Comparison of ENCODE assay signal across 13 cellular contexts in the genomic region with DNA sequence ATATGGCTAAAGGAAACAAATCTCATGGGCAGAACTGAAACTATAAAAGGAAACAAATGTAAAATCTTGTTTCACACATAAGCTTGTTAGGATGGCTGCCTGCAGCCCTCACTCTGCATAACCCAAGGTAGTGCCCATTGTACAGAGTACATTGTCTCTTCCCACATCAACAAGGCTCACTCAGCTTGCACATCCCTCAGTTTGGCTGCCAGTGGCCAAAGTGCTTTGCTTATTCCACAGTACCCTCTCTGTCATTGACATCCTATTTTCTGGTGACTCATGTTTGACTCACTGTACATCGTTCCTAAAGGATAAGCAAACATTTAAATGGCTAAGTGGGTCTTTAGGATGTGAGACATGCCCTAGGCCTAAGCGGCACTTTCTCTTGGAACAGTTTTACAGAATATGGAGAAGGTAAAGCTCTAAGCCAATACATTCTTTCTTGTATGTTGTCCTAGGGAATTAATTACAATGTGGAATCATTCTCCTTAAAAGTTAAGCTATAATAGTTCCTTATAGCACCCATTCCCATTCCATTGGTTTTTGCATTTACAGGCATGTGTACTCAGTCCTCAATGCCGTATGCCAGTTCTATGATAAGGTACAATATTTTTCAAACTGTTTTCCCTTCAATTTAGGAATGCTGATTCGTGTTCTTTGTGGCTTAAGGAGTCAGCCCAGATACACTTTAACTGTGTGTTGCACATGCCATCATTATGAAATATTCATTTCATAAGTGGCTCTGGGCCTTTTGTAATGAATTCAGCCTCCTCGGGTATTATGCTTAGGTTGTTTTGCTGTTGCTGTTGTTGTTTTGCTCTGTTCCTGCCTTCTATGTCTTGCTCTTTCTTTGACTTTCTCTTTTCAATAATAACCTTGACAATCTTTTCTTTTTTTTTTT. TPM values are rescaled to one million over a fixed set of nuclear protein-coding genes. Genes with fewer than 3 reads are reported as not detected.
DNase-seq lines count a peak whose midpoint lies in the region; ATAC-seq, FAIRE-seq and TF ChIP-seq lines count a peak whose summit lies in the region.
"Had no signal": no experiment of that assay in that cellular context is flagged by ENCODE, and none has a peak within 500 bp of the region (broad histone marks: within the 10 kb centered on the region; RNA-seq: fewer than 3 reads in every experiment).

No MANE protein-coding gene starts in this region.

- H3K4me3 ChIP-seq in A673 (ENCODE audit: low read depth, low read length, poor library complexity, severe bottlenecking) (no peak overlapping the region), fibroblast of villous mesenchyme (ENCODE audit: low read depth, low read length) (no peak overlapping the region)
- H3K4me3 ChIP-seq: heart right ventricle had no signal

- H3K4me1 ChIP-seq in A673 (ENCODE audit: insufficient read depth, low read length, poor library complexity, severe bottlenecking), result no peaks in the 10 kb centered on the region

- TF ChIP-seq CTCF in A673 (conservative IDR thresholded peaks at IDR 0.05; ENCODE audit: low read depth, low read length) (no peak), RWPE1 (conservative IDR thresholded peaks at IDR 0.05; ENCODE audit: low read depth) (no peak), fibroblast of villous mesenchyme (IDR thresholded peaks at IDR 0.05; ENCODE audit: insufficient read depth, low read depth, low read length) (no peak)

- H3K27ac ChIP-seq in A673 (ENCODE audit: low read depth, low read length, poor library complexity, severe bottlenecking) (no peak overlapping the region), RWPE1 (no peak overlapping the region)
- H3K27ac ChIP-seq: heart right ventricle had no signal

- H3K27me3 ChIP-seq in A673 (replicated peaks; ENCODE audit: insufficient read depth, low read depth, low read length, poor library complexity), result no peaks in the 10 kb centered on the region
- H3K27me3 ChIP-seq: heart right ventricle had no signal

- BruUV-seq in A673 (replicated peaks; lab: Mats Ljungman, UMichigan), result no TSS peak

- no peaks in the 10 kb centered on the region for H3K36me3 ChIP-seq in A673 (ENCODE audit: insufficient read depth, low read length, poor library complexity, severe bottlenecking)
- H3K36me3 ChIP-seq: heart right ventricle had no signal

- intact Hi-C loops in A673 (cut with micrococcal nuclease; ENCODE audit: unreplicated experiment), result no loop called here
- intact Hi-C loops in Right ventricle myocardium superior (cut with DNase I), result no loop called here
- intact Hi-C loops in cardiac septum (cut with DNase I), result no loop called here

- DNase-seq in A673 (ENCODE audit: low spot score) (peak; percentile 21), RWPE1 (ENCODE audit: low spot score) (peak; percentile 69), fibroblast of villous mesenchyme (ENCODE audit: low read depth) (peak; percentile 20), HTR-8/SVneo (ENCODE audit: insufficient read length, low spot score) (no peak), Right ventricle myocardium superior (no peak), cardiac septum (ENCODE audit: low spot score) (no peak), T-helper 1 cell (no peak)
- DNase-seq: activated CD8-positive, alpha-beta memory T cell treated with anti-CD3 and anti-CD28 coated beads, Interleukin-2, amount 50 U/mL, for 48 hours; CD4-positive, alpha-beta T cell; central memory CD4-positive, alpha-beta T cell; GOT3; heart right ventricle had no signal

- H3K9me3 ChIP-seq in A673 (ENCODE audit: low read depth, low read length, poor library complexity, severe bottlenecking), result no peaks in the 10 kb centered on the region
- H3K9me3 ChIP-seq: heart right ventricle had no signal

- CTCF ChIA-PET in A673 (lab: Charles Lee), result no interaction called here
- CTCF ChIA-PET in RWPE1 (lab: Yijun Ruan, JAX), result interaction anchor here (0.6 to 0.8 kb wide), 2 partner anchors 10 to 31 kb away, joined by 3 read pairs; no protein-coding TSS in a partner anchor

- POLR2A ChIA-PET in A673 (lab: Charles Lee; ENCODE audit: low non-redundant PET), result no interaction called here
- POLR2A ChIA-PET in RWPE1 (lab: Yijun Ruan, JAX; ENCODE audit: low non-redundant PET), result no interaction called here

- FAIRE-seq in HTR-8/SVneo (lab: Jason Lieb, UNC), result no peak

- ATAC-seq in GM19324 (IDR thresholded peaks at IDR 0.05; ENCODE audit: low FRiP score, unreplicated experiment) (peak; percentile 61), Right ventricle myocardium superior (ENCODE audit: poor library complexity) (no peak)

RNA-seq across cellular contexts. Expression of a gene that starts 5.5 kb away (rescaled TPM):
- total RNA-seq in A673 (2021), result 0.96 and 1.3 TPM in 2 replicates
- 0.97 and 1.3 TPM in 2 replicates for total RNA-seq in fibroblast of villous mesenchyme
- 0.73 TPM for total RNA-seq in Right ventricle myocardium superior
- total RNA-seq in cardiac septum, result 1.3 TPM

Comparison
In these comparisons a context has a peak if more than half of its experiments do, and no peak if none do; other contexts are left out.
1. DNase-seq: peak in A673 (single experiment), RWPE1 (single experiment) and fibroblast of villous mesenchyme (single experiment); none in HTR-8/SVneo (single experiment), Right ventricle myocardium superior (single experiment), cardiac septum (single experiment) and T-helper 1 cell (0 of 5).